ENCODE assay signal across 31 cellular contexts in genomic region chr9:130634191-130634768, GRCh38. TPM values are rescaled to one million over a fixed set of nuclear protein-coding genes. Genes with fewer than 3 reads are reported as not detected.
DNase-seq lines count a peak whose midpoint lies in the region; ATAC-seq and TF ChIP-seq lines count a peak whose summit lies in the region.
"Had no signal": no experiment of that assay in that cellular context is flagged by ENCODE, and none has a peak within 500 bp of the region (broad histone marks: within the 10 kb centered on the region; RNA-seq: fewer than 3 reads in every experiment).

No MANE protein-coding gene starts in this region.

- intact Hi-C loops in sciatic nerve (cut with DNase I), result no loop called here

- peak; percentile 74 for DNase-seq in DMS 273 (lab: John Stamatoyannopoulos, UW; ENCODE audit: unreplicated experiment)
- DNase-seq in DMS 273 treated with DMSO at 0.1 percent for 48 hours (lab: John Stamatoyannopoulos, UW), result no peak
- peak; percentile 75 for DNase-seq in NCI-H2171 (lab: John Stamatoyannopoulos, UW)
- no peak for DNase-seq in RWPE1 (ENCODE audit: low spot score)
- DNase-seq in sciatic nerve (ENCODE audit: low spot score), result peak; percentile 34
- no peak for DNase-seq in anterior cingulate cortex (lab: John Stamatoyannopoulos, UW)
- DNase-seq: ACHN; BE2C; Calu3; DMS53; HCEC 1CT; Kasumi-1; NCI-H1092 treated with DMSO at 0.1 percent for 48 hours; NCI-H1436; NCI-H187 treated with DMSO at 0.1 percent for 48 hours; NCI-H2107; NCI-H526; NCI-H82; NK-92 treated with Interleukin-12 subunit alpha and Interleukin-12 subunit beta, amount 100 ng/mL, for 24 hours; PC-3; Right ventricle myocardium superior; T-cell had no signal

- POLR2A ChIA-PET in RWPE1 (lab: Yijun Ruan, JAX; ENCODE audit: low non-redundant PET), result no interaction called here

- no peak for ATAC-seq in sciatic nerve
- no peak for ATAC-seq in GM18858 (IDR thresholded peaks at IDR 0.05; ENCODE audit: unreplicated experiment)
- ATAC-seq in HG03520 (IDR thresholded peaks at IDR 0.05; ENCODE audit: unreplicated experiment), result no peak
- ATAC-seq: GM23338, PC-3, T-cell had no signal

- no peak for TF ChIP-seq CTCF in RWPE1 (conservative IDR thresholded peaks at IDR 0.05; ENCODE audit: low read depth)

- CTCF ChIA-PET in RWPE1 (lab: Yijun Ruan, JAX), result interaction anchor here (0.5 to 0.8 kb wide), 3 partner anchors 9 to 172 kb away, joined by 3 to 4 read pairs (median 4); no protein-coding TSS in a partner anchor

- peak overlapping the region; percentile 1; the same call in 1 of the 2 replicates for H3K27ac ChIP-seq in RWPE1
- H3K27ac ChIP-seq: 22Rv1, HL-60, SJSA1 had no signal

RNA-seq across cellular contexts. Expression of gene PRDM12, which starts 30.1 kb away (rescaled TPM):
- total RNA-seq in sciatic nerve, result not detected
- total RNA-seq: Calu3, Daoy, G401, GM23338, M059J, PC-3, Right ventricle myocardium superior, SJSA1 had no signal

RNA-seq across cellular contexts. Expression of gene FUBP3, which starts 54.9 kb away (rescaled TPM):
- 53.8 TPM for total RNA-seq in sciatic nerve

RNA-seq across cellular contexts. Expression of gene EXOSC2, which starts 59.3 kb away (rescaled TPM):
- total RNA-seq in sciatic nerve, result 27.2 TPM

Comparison
In these comparisons a context has a peak if more than half of its experiments do, and no peak if none do; other contexts are left out.
1. DNase-seq: peak in DMS 273 (single experiment), NCI-H2171 (single experiment) and sciatic nerve (single experiment); none in DMS 273 treated with DMSO at 0.1 percent for 48 hours (single experiment), RWPE1 (single experiment) and anterior cingulate cortex (0 of 58).